22 cellular contexts compared by ENCODE assay signal in the genomic region with DNA sequence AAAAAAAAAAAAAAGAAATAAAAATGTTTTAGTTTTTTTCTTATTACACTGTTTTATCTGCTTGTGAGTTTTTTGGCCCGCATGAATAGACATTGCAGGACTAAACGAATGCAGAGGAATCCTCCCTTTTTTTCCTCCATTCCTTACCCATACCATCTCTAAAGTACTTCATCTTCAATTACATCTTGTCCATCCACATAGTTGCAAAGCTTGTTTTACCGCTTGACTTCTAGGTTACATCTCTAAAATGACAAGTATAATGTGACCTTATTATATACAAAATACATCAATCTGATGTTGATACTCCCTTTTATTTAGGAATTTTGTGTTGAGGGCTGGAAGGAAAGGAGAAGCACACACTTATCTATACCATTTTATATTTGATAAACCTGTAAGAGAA. TPM values are rescaled to one million over a fixed set of nuclear protein-coding genes. Genes with fewer than 3 reads are reported as not detected.
DNase-seq lines count a peak whose midpoint lies in the region; ATAC-seq, FAIRE-seq and TF ChIP-seq lines count a peak whose summit lies in the region.
"Had no signal": no experiment of that assay in that cellular context is flagged by ENCODE, and none has a peak within 500 bp of the region (broad histone marks: within the 10 kb centered on the region; RNA-seq: fewer than 3 reads in every experiment).

No MANE protein-coding gene starts in this region.

- no peak for DNase-seq in activated CD8-positive, alpha-beta T cell treated with anti-CD3 and anti-CD28 coated beads for 36 hours
- no peak for DNase-seq in activated CD8-positive, alpha-beta T cell treated with anti-CD3 and anti-CD28 coated beads, Interleukin-2, amount 10 ng/mL, durations not matched to agents 7 days and 5 days
- DNase-seq in CD4-positive, CD25-positive, alpha-beta regulatory T cell: no peak
- DNase-seq in Calu3 (no peak), GM12878 (ENCODE audit: low read depth, low spot score) (no peak), T-helper 9 cell (no peak), D721Med (ENCODE audit: insufficient read length, low spot score) (no peak), NCI-H2081 treated with DMSO at 0.1 percent for 48 hours (lab: John Stamatoyannopoulos, UW) (no peak)
- DNase-seq: ACHN; BE2C; C1 segment of cervical spinal cord; CD4-positive, alpha-beta T cell; DMS 273 treated with DMSO at 0.1 percent for 48 hours; DMS53; DND-41; EL; H9; IMR-90 had no signal

- H2AFZ ChIP-seq in GM12878 (ENCODE audit: control insufficient read depth, low read depth, low read length): no peak overlapping the region

- no peak for TF ChIP-seq RAD21 in GM12878 (IDR thresholded peaks at IDR 0.05; ENCODE audit: insufficient read depth, low read depth, low read length)

- peak overlapping the region; percentile 53 for H3K27ac Mint-ChIP-seq in activated CD8-positive, alpha-beta T cell treated with anti-CD3 and anti-CD28 coated beads for 36 hours
- no peak overlapping the region for H3K27ac Mint-ChIP-seq in activated CD8-positive, alpha-beta T cell treated with anti-CD3 and anti-CD28 coated beads, Interleukin-2, amount 10 ng/mL, durations not matched to agents 7 days and 5 days
- peak overlapping the region in 2 of 3 donors; percentile 15 to 39 for H3K27ac Mint-ChIP-seq in CD4-positive, CD25-positive, alpha-beta regulatory T cell
- peak overlapping the region; percentile 38 for H3K27ac Mint-ChIP-seq in Calu3 (ENCODE audit: unreplicated experiment)
- H3K27ac Mint-ChIP-seq: CD4-positive, alpha-beta T cell; H9 had no signal

- FAIRE-seq in GM12878 (lab: Jason Lieb, UNC): no peak
- no peak for FAIRE-seq in D721Med (lab: Jason Lieb, UNC)
- FAIRE-seq: GM12891, GM19239, H1, HTR-8/SVneo had no signal

- RAD21 ChIA-PET in GM12878 (lab: Charles Lee; ENCODE audit: unreplicated experiment): interaction anchor here (3.2 kb wide), 1 partner anchor 18 kb away, joined by 9 read pairs; the partner anchor contains the start of gene PSMC3IP

- SMC1A ChIA-PET in GM12878 (lab: Charles Lee; ENCODE audit: uncharacterized antibody, unreplicated experiment): interaction anchor here (3.6 to 3.9 kb wide), 2 partner anchors 8 to 11 kb away, joined by 13 to 22 read pairs; no protein-coding TSS in a partner anchor

- peaks cover 18% of the 10 kb centered on the region for H3K4me1 Mint-ChIP-seq in activated CD8-positive, alpha-beta T cell treated with anti-CD3 and anti-CD28 coated beads for 36 hours (ENCODE audit: low read depth)
- peaks cover 7% of the 10 kb centered on the region for H3K4me1 Mint-ChIP-seq in activated CD8-positive, alpha-beta T cell treated with anti-CD3 and anti-CD28 coated beads, Interleukin-2, amount 10 ng/mL, durations not matched to agents 7 days and 5 days (ENCODE audit: low read depth)
- peaks cover 9 to 53% (median 26%) of the 10 kb centered on the region in 4 donors for H3K4me1 Mint-ChIP-seq in CD4-positive, CD25-positive, alpha-beta regulatory T cell
- no peaks in the 10 kb centered on the region for H3K4me1 Mint-ChIP-seq in Calu3 (ENCODE audit: low read depth, unreplicated experiment)
- H3K4me1 Mint-ChIP-seq: H9 had no signal

- 100% methylated on average over 3 of the region's 3 CpGs for WGBS in GM12878 (ENCODE audit: insufficient coverage, insufficient replicate concordance, low lambda C conversion rate, missing lambda C conversion rate)

- H3K9me3 ChIP-seq in CD4-positive, CD25-positive, alpha-beta regulatory T cell (ENCODE audit: control insufficient read depth in 2 of 2, low read length in 2 of 2): no peaks in the 10 kb centered on the region
- no peaks in the 10 kb centered on the region for H3K9me3 ChIP-seq in GM12878 (replicated peaks; ENCODE audit: control insufficient read depth, insufficient read depth, low read length)
- H3K9me3 ChIP-seq: BE2C had no signal

- no peaks in the 10 kb centered on the region; the same call in 1 of the 2 replicates for H4K20me1 ChIP-seq in GM12878 (ENCODE audit: control insufficient read depth, insufficient read depth)

- no peak overlapping the region for H3K4me3 Mint-ChIP-seq in activated CD8-positive, alpha-beta T cell treated with anti-CD3 and anti-CD28 coated beads for 36 hours
- no peak overlapping the region for H3K4me3 Mint-ChIP-seq in activated CD8-positive, alpha-beta T cell treated with anti-CD3 and anti-CD28 coated beads, Interleukin-2, amount 10 ng/mL, durations not matched to agents 7 days and 5 days
- peak overlapping the region in 1 of 4 donors; percentile 1 for H3K4me3 Mint-ChIP-seq in CD4-positive, CD25-positive, alpha-beta regulatory T cell
- H3K4me3 Mint-ChIP-seq in Calu3 (ENCODE audit: low read depth, unreplicated experiment): no peak overlapping the region
- H3K4me3 Mint-ChIP-seq: CD4-positive, alpha-beta T cell; H9 had no signal

- no peak overlapping the region for H3K27ac ChIP-seq in CD4-positive, CD25-positive, alpha-beta regulatory T cell (ENCODE audit: insufficient read depth, low read length, poor library complexity, severe bottlenecking)
- no peak overlapping the region for H3K27ac ChIP-seq in GM12878 (ENCODE audit: control insufficient read depth, insufficient read depth)

- TF ChIP-seq EP300 in GM12878 (IDR thresholded peaks at IDR 0.05; ENCODE audit: borderline replicate concordance in 1 of 2, control insufficient read depth in 1 of 2, low read depth in 2 of 2, low read length in 2 of 2): no peak

- H3K27me3 Mint-ChIP-seq in activated CD8-positive, alpha-beta T cell treated with anti-CD3 and anti-CD28 coated beads for 36 hours: no peaks in the 10 kb centered on the region
- H3K27me3 Mint-ChIP-seq in activated CD8-positive, alpha-beta T cell treated with anti-CD3 and anti-CD28 coated beads, Interleukin-2, amount 10 ng/mL, durations not matched to agents 7 days and 5 days (ENCODE audit: low read depth): no peaks in the 10 kb centered on the region
- H3K27me3 Mint-ChIP-seq in CD4-positive, CD25-positive, alpha-beta regulatory T cell: no peaks in the 10 kb centered on the region
- H3K27me3 Mint-ChIP-seq in Calu3 (ENCODE audit: unreplicated experiment): no peaks in the 10 kb centered on the region
- H3K27me3 Mint-ChIP-seq: CD4-positive, alpha-beta T cell had no signal

- no peak overlapping the region for H3K4me3 ChIP-seq in CD4-positive, CD25-positive, alpha-beta regulatory T cell (ENCODE audit: low read depth, low read length)
- no peak overlapping the region for H3K4me3 ChIP-seq in GM12878

- no peak for ATAC-seq in activated CD8-positive, alpha-beta T cell treated with anti-CD3 and anti-CD28 coated beads for 36 hours
- ATAC-seq in activated CD8-positive, alpha-beta T cell treated with anti-CD3 and anti-CD28 coated beads, Interleukin-2, amount 10 ng/mL, durations not matched to agents 7 days and 5 days: no peak
- ATAC-seq in CD4-positive, CD25-positive, alpha-beta regulatory T cell (ENCODE audit: low read depth in 2 of 2): no peak
- ATAC-seq in GM12878: no peak

- in situ Hi-C loops in GM12878 (cut with MboI): no loop called here

- POLR2A ChIA-PET in activated CD8-positive, alpha-beta T cell treated with anti-CD3 and anti-CD28 coated beads for 36 hours (lab: Charles Lee): interaction anchor here (1.1 kb wide), 1 partner anchor 19 kb away, joined by 4 read pairs; the partner anchor contains the start of gene PSMC3IP
- POLR2A ChIA-PET in activated CD8-positive, alpha-beta T cell treated with anti-CD3 and anti-CD28 coated beads, Interleukin-2, amount 10 ng/mL, durations not matched to agents 7 days and 5 days (lab: Charles Lee): interaction anchor here (1.4 kb wide), 1 partner anchor 13 kb away, joined by 6 read pairs; the partner anchor contains the start of genes RETREG3 and TUBG1
- POLR2A ChIA-PET in GM12878 (lab: Charles Lee): interaction anchor here (0.6 to 1.3 kb wide), 2 partner anchors 10 to 415 kb away, joined by 3 to 7 read pairs; no protein-coding TSS in a partner anchor

- CTCF ChIA-PET in activated CD8-positive, alpha-beta T cell treated with anti-CD3 and anti-CD28 coated beads for 36 hours (lab: Charles Lee): no interaction called here
- CTCF ChIA-PET in activated CD8-positive, alpha-beta T cell treated with anti-CD3 and anti-CD28 coated beads, Interleukin-2, amount 10 ng/mL, durations not matched to agents 7 days and 5 days (lab: Charles Lee): interaction anchor here (1.0 kb wide), 1 partner anchor 19 kb away, joined by 3 read pairs; the partner anchor contains the start of gene PSMC3IP
- CTCF ChIA-PET in Calu3 (lab: Charles Lee): interaction anchor here (1.0 kb wide), 1 partner anchor 13 kb away, joined by 8 read pairs; the partner anchor contains the start of genes RETREG3 and TUBG1
- CTCF ChIA-PET in GM12878 (lab: Yijun Ruan, JAX): no interaction called here

- H3K79me2 ChIP-seq in GM12878 (ENCODE audit: control insufficient read depth, insufficient read depth, low read length): peaks cover 13% of the 10 kb centered on the region

- intact Hi-C loops in activated CD8-positive, alpha-beta T cell treated with anti-CD3 and anti-CD28 coated beads for 36 hours (cut with micrococcal nuclease): no loop called here
- intact Hi-C loops in Calu3 (cut with micrococcal nuclease; ENCODE audit: unreplicated experiment) (no loop called here), GM12878 (cut with micrococcal nuclease; ENCODE audit: unreplicated experiment) (no loop called here)

- H3K4me2 ChIP-seq in GM12878 (ENCODE audit: control insufficient read depth, insufficient read depth): no peak overlapping the region

- BruUV-seq in Calu3 (replicated peaks; lab: Mats Ljungman, UMichigan) (no TSS peak), GM12878 (replicated peaks; lab: Mats Ljungman, UMichigan) (TSS peak; percentile 39)

- no peaks in the 10 kb centered on the region for H3K27me3 ChIP-seq in CD4-positive, CD25-positive, alpha-beta regulatory T cell (ENCODE audit: control insufficient read depth, insufficient read depth, low read length)
- H3K27me3 ChIP-seq in GM12878 (replicated peaks in 1 of 2; ENCODE audit: control insufficient read depth in 2 of 2, insufficient read depth in 2 of 2, low read length in 1 of 2): no peaks in the 10 kb centered on the region
- H3K27me3 ChIP-seq: BE2C had no signal

- no peak for TF ChIP-seq POLR2A in GM12878 (IDR thresholded peaks at IDR 0.05; ENCODE audit: low read depth, low read length)

- peaks cover 6% of the 10 kb centered on the region for H3K36me3 Mint-ChIP-seq in activated CD8-positive, alpha-beta T cell treated with anti-CD3 and anti-CD28 coated beads for 36 hours (ENCODE audit: low read depth)
- peaks cover 16% of the 10 kb centered on the region for H3K36me3 Mint-ChIP-seq in activated CD8-positive, alpha-beta T cell treated with anti-CD3 and anti-CD28 coated beads, Interleukin-2, amount 10 ng/mL, durations not matched to agents 7 days and 5 days (ENCODE audit: low read depth)
- peaks cover 16% of the 10 kb centered on the region for H3K36me3 Mint-ChIP-seq in CD4-positive, CD25-positive, alpha-beta regulatory T cell
- H3K36me3 Mint-ChIP-seq in Calu3 (ENCODE audit: insufficient read depth, unreplicated experiment): peaks cover 20% of the 10 kb centered on the region

- peaks cover 13% of the 10 kb centered on the region for H3K4me1 ChIP-seq in CD4-positive, CD25-positive, alpha-beta regulatory T cell (ENCODE audit: control insufficient read depth, insufficient read depth, low read length, poor library complexity, severe bottlenecking)
- no peaks in the 10 kb centered on the region for H3K4me1 ChIP-seq in GM12878 (ENCODE audit: control insufficient read depth, insufficient read depth, low read length)

- no peak for TF ChIP-seq CTCF in activated CD8-positive, alpha-beta T cell treated with anti-CD3 and anti-CD28 coated beads for 36 hours (IDR thresholded peaks at IDR 0.05)
- TF ChIP-seq CTCF in Calu3 (IDR thresholded peaks at IDR 0.05; ENCODE audit: unreplicated experiment) (no peak), GM12878 (IDR thresholded peaks at IDR 0.05 in 2 of 3, conservative IDR thresholded peaks at IDR 0.05 in 1 of 3; ENCODE audit: control insufficient read depth in 2 of 3, extremely low read depth in 1 of 3, insufficient read depth in 1 of 3, low read depth in 3 of 3, low read length in 3 of 3) (no peak), D721Med (IDR thresholded peaks at IDR 0.05; ENCODE audit: insufficient read depth, missing control alignments) (no peak)

- H3K9me3 Mint-ChIP-seq in activated CD8-positive, alpha-beta T cell treated with anti-CD3 and anti-CD28 coated beads for 36 hours: no peaks in the 10 kb centered on the region
- H3K9me3 Mint-ChIP-seq in activated CD8-positive, alpha-beta T cell treated with anti-CD3 and anti-CD28 coated beads, Interleukin-2, amount 10 ng/mL, durations not matched to agents 7 days and 5 days (ENCODE audit: insufficient read depth): no peaks in the 10 kb centered on the region
- H3K9me3 Mint-ChIP-seq in CD4-positive, CD25-positive, alpha-beta regulatory T cell: no peaks in the 10 kb centered on the region
- no peaks in the 10 kb centered on the region for H3K9me3 Mint-ChIP-seq in Calu3 (ENCODE audit: low read depth, unreplicated experiment)
- H3K9me3 Mint-ChIP-seq: CD4-positive, alpha-beta T cell; H9 had no signal

- H3K36me3 ChIP-seq in CD4-positive, CD25-positive, alpha-beta regulatory T cell (ENCODE audit: control insufficient read depth, insufficient read depth, low read length): peaks cover 45% of the 10 kb centered on the region
- peaks cover 0 to 13% of the 10 kb centered on the region in 2 experiments; a peak in 2 of 4 replicates for H3K36me3 ChIP-seq in GM12878 (ENCODE audit: control insufficient read depth in 2 of 2, insufficient read depth in 2 of 2, low read length in 1 of 2)

- H3K9ac ChIP-seq in GM12878 (ENCODE audit: control insufficient read depth, insufficient read depth, low read length): no peak overlapping the region

RNA-seq across cellular contexts. Expression of gene RETREG3, which starts 12.8 kb away (rescaled TPM):
- total RNA-seq in activated CD8-positive, alpha-beta T cell treated with anti-CD3 and anti-CD28 coated beads for 36 hours: 10 to 100 TPM; 25.0 to 28.2 TPM
- total RNA-seq in activated CD8-positive, alpha-beta T cell treated with anti-CD3 and anti-CD28 coated beads, Interleukin-2, amount 10 ng/mL, durations not matched to agents 7 days and 5 days: 10 to 100 TPM; 53.6 to 54.7 TPM
- total RNA-seq in CD4-positive, CD25-positive, alpha-beta regulatory T cell: 116 TPM
- 100 to 1,000 TPM; 201 to 243 (median 218) TPM for polyA plus RNA-seq in CD4-positive, CD25-positive, alpha-beta regulatory T cell
- total RNA-seq in Calu3 (2022): 71.2 and 80.6 TPM in 2 replicates
- total RNA-seq in GM12878 (2013; cell fraction: nucleolus; rRNA removed): 81.8 and 92.7 TPM in 2 replicates
- 38.9 and 42.8 TPM in 2 replicates for total RNA-seq in GM12878 (2014; rRNA removed)
- 28.7 and 28.9 TPM in 2 replicates for total RNA-seq in GM12878 (2014; rRNA removed; fragmentation: Illumina TruSeq; extraction: Trizol)
- 47.6 and 50.3 TPM in 2 replicates for total RNA-seq in GM12878 (2021)
- polyA plus RNA-seq in GM12878 (2011; ENCODE audit: low read depth): 18.8 TPM
- polyA plus RNA-seq in GM12878 (2011; rRNA removed): 34.9 and 50.6 TPM in 2 replicates
- 55.9 and 62.2 TPM in 2 replicates for polyA plus RNA-seq in GM12878 (2011; cell fraction: cytosol; rRNA removed)
- polyA plus RNA-seq in GM12878 (2011; cell fraction: nucleus; rRNA removed): 37.5 and 41.7 TPM in 2 replicates
- polyA plus RNA-seq in GM12878 (2012): 27.8 and 30.1 TPM in 2 replicates
- 20.5 and 23.3 TPM in 2 replicates for polyA plus RNA-seq in GM12878 (2014; fragmentation: Illumina TruSeq; extraction: Trizol)
- polyA plus RNA-seq in GM12878 (2014; fragmentation: Nextera tagmentation; extraction: Ambion mirVana): 1 to 10 TPM; 7.0 to 9.0 TPM
- polyA plus RNA-seq in GM12878 (2014; rRNA removed): 21.5 and 21.7 TPM in 2 replicates
- 10 to 100 TPM; 26.8 to 27.8 TPM for polyA plus RNA-seq in GM12878 (2016; fragmentation: Nextera tagmentation; extraction: Ambion mirVana)
- 186 and 196 TPM in 2 replicates for polyA minus RNA-seq in GM12878 (2011; rRNA and poly(A)+ RNA removed)
- 38.0 and 45.4 TPM in 2 replicates for polyA minus RNA-seq in GM12878 (2011; cell fraction: cytosol; rRNA and poly(A)+ RNA removed)
- polyA minus RNA-seq in GM12878 (2011; cell fraction: nucleus; rRNA and poly(A)+ RNA removed): 25.1 and 34.4 TPM in 2 replicates

RNA-seq across cellular contexts. Expression of gene TUBG1, which starts 13.1 kb away (rescaled TPM):
- total RNA-seq in activated CD8-positive, alpha-beta T cell treated with anti-CD3 and anti-CD28 coated beads for 36 hours: 10 to 100 TPM; 79.5 to 82.4 TPM
- 10 to 100 TPM; 82.3 to 83.4 TPM for total RNA-seq in activated CD8-positive, alpha-beta T cell treated with anti-CD3 and anti-CD28 coated beads, Interleukin-2, amount 10 ng/mL, durations not matched to agents 7 days and 5 days
- 8.2 TPM for total RNA-seq in CD4-positive, CD25-positive, alpha-beta regulatory T cell
- polyA plus RNA-seq in CD4-positive, CD25-positive, alpha-beta regulatory T cell: 10 to 100 TPM in 2 of 4 donors, 1 to 10 TPM in 2; 7.2 to 13.5 (median 10.1) TPM
- 130 and 133 TPM in 2 replicates for total RNA-seq in Calu3 (2022)
- total RNA-seq in GM12878 (2013; cell fraction: nucleolus; rRNA removed): 26.5 and 30.5 TPM in 2 replicates
- 103 and 115 TPM in 2 replicates for total RNA-seq in GM12878 (2014; rRNA removed)
- 58.3 and 69.9 TPM in 2 replicates for total RNA-seq in GM12878 (2014; rRNA removed; fragmentation: Illumina TruSeq; extraction: Trizol)
- 120 and 126 TPM in 2 replicates for total RNA-seq in GM12878 (2021)
- polyA plus RNA-seq in GM12878 (2011; ENCODE audit: low read depth): 28.3 TPM
- 25.8 and 43.3 TPM in 2 replicates for polyA plus RNA-seq in GM12878 (2011; rRNA removed)
- 142 and 147 TPM in 2 replicates for polyA plus RNA-seq in GM12878 (2011; cell fraction: cytosol; rRNA removed)
- 149 and 194 TPM in 2 replicates for polyA plus RNA-seq in GM12878 (2011; cell fraction: nucleus; rRNA removed)
- 57.3 and 80.6 TPM in 2 replicates for polyA plus RNA-seq in GM12878 (2012)
- polyA plus RNA-seq in GM12878 (2014; fragmentation: Illumina TruSeq; extraction: Trizol): 66.1 and 121 TPM in 2 replicates
- polyA plus RNA-seq in GM12878 (2014; fragmentation: Nextera tagmentation; extraction: Ambion mirVana): 10 to 100 TPM; 40.0 to 40.3 TPM
- polyA plus RNA-seq in GM12878 (2014; rRNA removed): 100.0 and 110 TPM in 2 replicates
- 100 to 1,000 TPM; 216 to 256 TPM for polyA plus RNA-seq in GM12878 (2016; fragmentation: Nextera tagmentation; extraction: Ambion mirVana)
- polyA minus RNA-seq in GM12878 (2011; rRNA and poly(A)+ RNA removed): 77.2 and 106 TPM in 2 replicates
- 46.4 and 58.0 TPM in 2 replicates for polyA minus RNA-seq in GM12878 (2011; cell fraction: cytosol; rRNA and poly(A)+ RNA removed)
- 31.6 and 58.6 TPM in 2 replicates for polyA minus RNA-seq in GM12878 (2011; cell fraction: nucleus; rRNA and poly(A)+ RNA removed)

RNA-seq across cellular contexts. Expression of gene PSMC3IP, which starts 18.9 kb away (rescaled TPM):
- total RNA-seq in activated CD8-positive, alpha-beta T cell treated with anti-CD3 and anti-CD28 coated beads for 36 hours: 10 to 100 TPM; 18.1 to 21.4 TPM
- total RNA-seq in activated CD8-positive, alpha-beta T cell treated with anti-CD3 and anti-CD28 coated beads, Interleukin-2, amount 10 ng/mL, durations not matched to agents 7 days and 5 days: 10 to 100 TPM; 19.2 to 21.8 TPM
- 2.5 TPM for total RNA-seq in CD4-positive, CD25-positive, alpha-beta regulatory T cell
- polyA plus RNA-seq in CD4-positive, CD25-positive, alpha-beta regulatory T cell: under 1 TPM in 3 of 4 donors, not detected in 1; 0.25 to 0.71 (median 0.39) TPM
- total RNA-seq in Calu3 (2022) (31.8 and 32.4 TPM in 2 replicates), GM12878 (2014; rRNA removed) (17.4 and 18.7 TPM in 2 replicates), GM12878 (2014; rRNA removed; fragmentation: Illumina TruSeq; extraction: Trizol) (12.0 and 12.1 TPM in 2 replicates), GM12878 (2021) (14.7 and 18.0 TPM in 2 replicates)
- 9.0 and 9.9 TPM in 2 replicates for total RNA-seq in GM12878 (2013; cell fraction: nucleolus; rRNA removed)
- polyA plus RNA-seq in GM12878 (2011; ENCODE audit: low read depth): 9.6 TPM
- polyA plus RNA-seq in GM12878 (2011; rRNA removed) (13.5 and 15.0 TPM in 2 replicates), GM12878 (2014; fragmentation: Illumina TruSeq; extraction: Trizol) (25.9 and 28.5 TPM in 2 replicates), GM12878 (2014; fragmentation: Nextera tagmentation; extraction: Ambion mirVana) (1 to 10 TPM; 6.8 to 7.1 TPM), GM12878 (2014; rRNA removed) (24.8 and 26.8 TPM in 2 replicates), GM12878 (2016; fragmentation: Nextera tagmentation; extraction: Ambion mirVana) (10 to 100 TPM; 33.1 to 34.5 TPM)
- 7.3 and 9.3 TPM in 2 replicates for polyA plus RNA-seq in GM12878 (2011; cell fraction: cytosol; rRNA removed)
- polyA plus RNA-seq in GM12878 (2011; cell fraction: nucleus; rRNA removed): 29.3 and 29.5 TPM in 2 replicates
- 8.4 and 13.5 TPM in 2 replicates for polyA plus RNA-seq in GM12878 (2012)
- polyA minus RNA-seq in GM12878 (2011; rRNA and poly(A)+ RNA removed): 10.9 and 11.5 TPM in 2 replicates
- polyA minus RNA-seq in GM12878 (2011; cell fraction: cytosol; rRNA and poly(A)+ RNA removed): 3.3 and 4.7 TPM in 2 replicates
- polyA minus RNA-seq in GM12878 (2011; cell fraction: nucleus; rRNA and poly(A)+ RNA removed): 10.9 and 16.8 TPM in 2 replicates

RNA-seq across cellular contexts. Expression of gene MLX, which starts 29.5 kb away (rescaled TPM):
- total RNA-seq in activated CD8-positive, alpha-beta T cell treated with anti-CD3 and anti-CD28 coated beads for 36 hours: 10 to 100 TPM; 42.7 to 45.9 TPM
- total RNA-seq in activated CD8-positive, alpha-beta T cell treated with anti-CD3 and anti-CD28 coated beads, Interleukin-2, amount 10 ng/mL, durations not matched to agents 7 days and 5 days: 10 to 100 TPM; 65.8 to 65.9 TPM
- 40.8 TPM for total RNA-seq in CD4-positive, CD25-positive, alpha-beta regulatory T cell
- 10 to 100 TPM; 44.0 to 55.4 (median 49.5) TPM for polyA plus RNA-seq in CD4-positive, CD25-positive, alpha-beta regulatory T cell
- 65.0 and 69.8 TPM in 2 replicates for total RNA-seq in Calu3 (2022)
- total RNA-seq in GM12878 (2013; cell fraction: nucleolus; rRNA removed): 60.5 and 62.5 TPM in 2 replicates
- 37.1 and 39.5 TPM in 2 replicates for total RNA-seq in GM12878 (2014; rRNA removed)
- 34.1 and 34.4 TPM in 2 replicates for total RNA-seq in GM12878 (2014; rRNA removed; fragmentation: Illumina TruSeq; extraction: Trizol)
- total RNA-seq in GM12878 (2021): 38.3 and 41.5 TPM in 2 replicates
- 23.2 TPM for polyA plus RNA-seq in GM12878 (2011; ENCODE audit: low read depth)
- 41.2 and 48.9 TPM in 2 replicates for polyA plus RNA-seq in GM12878 (2011; rRNA removed)
- 46.2 and 53.0 TPM in 2 replicates for polyA plus RNA-seq in GM12878 (2011; cell fraction: cytosol; rRNA removed)
- polyA plus RNA-seq in GM12878 (2011; cell fraction: nucleus; rRNA removed): 103 and 133 TPM in 2 replicates
- 30.5 and 32.5 TPM in 2 replicates for polyA plus RNA-seq in GM12878 (2012)
- 59.2 and 61.1 TPM in 2 replicates for polyA plus RNA-seq in GM12878 (2014; fragmentation: Illumina TruSeq; extraction: Trizol)
- polyA plus RNA-seq in GM12878 (2014; fragmentation: Nextera tagmentation; extraction: Ambion mirVana): 10 to 100 TPM; 38.3 to 49.1 TPM
- polyA plus RNA-seq in GM12878 (2014; rRNA removed): 65.0 and 66.1 TPM in 2 replicates
- 10 to 100 TPM; 40.6 to 47.4 TPM for polyA plus RNA-seq in GM12878 (2016; fragmentation: Nextera tagmentation; extraction: Ambion mirVana)
- polyA minus RNA-seq in GM12878 (2011; rRNA and poly(A)+ RNA removed): 65.2 and 81.9 TPM in 2 replicates
- 16.7 and 28.9 TPM in 2 replicates for polyA minus RNA-seq in GM12878 (2011; cell fraction: cytosol; rRNA and poly(A)+ RNA removed)
- polyA minus RNA-seq in GM12878 (2011; cell fraction: nucleus; rRNA and poly(A)+ RNA removed): 34.8 and 58.3 TPM in 2 replicates

RNA-seq across cellular contexts. Expression of gene COASY, which starts 34.4 kb away (rescaled TPM):
- 10 to 100 TPM; 59.5 to 60.9 TPM for total RNA-seq in activated CD8-positive, alpha-beta T cell treated with anti-CD3 and anti-CD28 coated beads for 36 hours
- total RNA-seq in activated CD8-positive, alpha-beta T cell treated with anti-CD3 and anti-CD28 coated beads, Interleukin-2, amount 10 ng/mL, durations not matched to agents 7 days and 5 days: 10 to 100 TPM; 54.8 to 62.1 TPM
- total RNA-seq in CD4-positive, CD25-positive, alpha-beta regulatory T cell: 45.0 TPM
- 10 to 100 TPM; 41.6 to 56.1 (median 51.8) TPM for polyA plus RNA-seq in CD4-positive, CD25-positive, alpha-beta regulatory T cell
- total RNA-seq in Calu3 (2022): 159 and 163 TPM in 2 replicates
- 25.0 and 29.9 TPM in 2 replicates for total RNA-seq in GM12878 (2013; cell fraction: nucleolus; rRNA removed)
- total RNA-seq in GM12878 (2014; rRNA removed): 27.8 and 31.3 TPM in 2 replicates
- total RNA-seq in GM12878 (2014; rRNA removed; fragmentation: Illumina TruSeq; extraction: Trizol): 18.6 TPM in 2 replicates
- total RNA-seq in GM12878 (2021): 81.9 and 88.5 TPM in 2 replicates
- polyA plus RNA-seq in GM12878 (2011; ENCODE audit: low read depth): 32.2 TPM
- 19.9 and 33.1 TPM in 2 replicates for polyA plus RNA-seq in GM12878 (2011; rRNA removed)
- polyA plus RNA-seq in GM12878 (2011; cell fraction: cytosol; rRNA removed): 43.3 and 50.8 TPM in 2 replicates
- polyA plus RNA-seq in GM12878 (2011; cell fraction: nucleus; rRNA removed): 260 and 275 TPM in 2 replicates
- 64.1 and 86.9 TPM in 2 replicates for polyA plus RNA-seq in GM12878 (2012)
- polyA plus RNA-seq in GM12878 (2014; fragmentation: Illumina TruSeq; extraction: Trizol): 28.0 and 38.1 TPM in 2 replicates
- polyA plus RNA-seq in GM12878 (2014; fragmentation: Nextera tagmentation; extraction: Ambion mirVana): 10 to 100 TPM; 39.8 to 46.6 TPM
- 52.5 and 57.8 TPM in 2 replicates for polyA plus RNA-seq in GM12878 (2014; rRNA removed)
- 10 to 100 TPM; 88.1 to 93.9 TPM for polyA plus RNA-seq in GM12878 (2016; fragmentation: Nextera tagmentation; extraction: Ambion mirVana)
- 21.3 and 34.8 TPM in 2 replicates for polyA minus RNA-seq in GM12878 (2011; rRNA and poly(A)+ RNA removed)
- polyA minus RNA-seq in GM12878 (2011; cell fraction: cytosol; rRNA and poly(A)+ RNA removed): 23.2 and 23.4 TPM in 2 replicates
- 28.2 and 43.9 TPM in 2 replicates for polyA minus RNA-seq in GM12878 (2011; cell fraction: nucleus; rRNA and poly(A)+ RNA removed)

Comparison
In these comparisons a context has a peak if more than half of its experiments do, and no peak if none do; other contexts are left out.
1. CTCF ChIA-PET loops: an anchor here in activated CD8-positive, alpha-beta T cell treated with anti-CD3 and anti-CD28 coated beads, Interleukin-2, amount 10 ng/mL, durations not matched to agents 7 days and 5 days (1.0 kb wide) and Calu3 (1.0 kb wide); none called in activated CD8-positive, alpha-beta T cell treated with anti-CD3 and anti-CD28 coated beads for 36 hours and GM12878.